Comparison of ENCODE assay signal across 23 cellular contexts in the genomic region with DNA sequence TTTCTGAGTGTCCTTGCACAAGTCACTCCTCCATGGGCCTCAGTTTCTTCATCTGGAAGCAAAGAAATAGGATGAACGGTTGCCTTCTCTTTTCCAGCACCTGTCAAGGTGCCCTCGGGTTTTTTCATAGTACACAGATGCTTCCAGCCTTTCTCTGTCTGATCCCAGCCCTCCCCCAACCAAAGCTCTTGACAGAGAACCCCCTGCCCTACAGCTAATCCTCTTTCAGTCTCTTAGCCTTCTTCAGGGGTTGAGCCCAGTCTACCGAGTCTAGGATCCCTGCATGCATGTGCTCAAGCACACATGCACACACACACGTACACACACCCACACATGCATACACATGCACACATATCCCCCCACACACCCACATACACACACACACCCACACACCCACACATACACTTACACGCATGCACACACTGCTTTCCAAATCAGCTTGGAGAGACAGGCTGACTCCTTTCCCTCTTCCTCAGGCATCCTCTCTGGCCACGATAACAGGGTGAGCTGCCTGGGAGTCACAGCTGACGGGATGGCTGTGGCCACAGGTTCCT. TPM values are rescaled to one million over a fixed set of nuclear protein-coding genes. Genes with fewer than 3 reads are reported as not detected.
A peak's percentile ranks its signal among the peaks of the same experiment; 100 is the strongest.
DNase-seq lines count a peak whose midpoint lies in the region; ATAC-seq, FAIRE-seq and TF ChIP-seq lines count a peak whose summit lies in the region.
"Had no signal": no experiment of that assay in that cellular context is flagged by ENCODE, and none has a peak within 500 bp of the region (broad histone marks: within the 10 kb centered on the region; RNA-seq: fewer than 3 reads in every experiment).

No MANE protein-coding gene starts in this region.

- POLR2A ChIA-PET in HepG2 (lab: Yijun Ruan, JAX) = no interaction called here

- no peak overlapping the region for H2AFZ ChIP-seq in HepG2 (ENCODE audit: low read length)

- H3K4me1 ChIP-seq in HepG2 (ENCODE audit: insufficient read depth, low read length) = peaks cover 16% of the 10 kb centered on the region
- no peaks in the 10 kb centered on the region for H3K4me1 ChIP-seq in right lobe of liver

- H3K9me3 ChIP-seq in HepG2 (ENCODE audit: low read length) (no peaks in the 10 kb centered on the region), right lobe of liver (no peaks in the 10 kb centered on the region)

- H3K36me3 ChIP-seq in HepG2 (replicated peaks in 1 of 2; ENCODE audit: control insufficient read depth in 1 of 2, insufficient read depth in 2 of 2, low read length in 2 of 2) (peaks cover 12 to 38% of the 10 kb centered on the region in 2 experiments), right lobe of liver (no peaks in the 10 kb centered on the region)

- no peak overlapping the region for H3K4me3 ChIP-seq in HepG2 (replicated peaks in 1 of 3; ENCODE audit: insufficient read depth in 1 of 3, low read depth in 2 of 3, low read length in 3 of 3)
- H3K4me3 ChIP-seq in right lobe of liver = no peak overlapping the region

- peaks cover 42% of the 10 kb centered on the region for H3K4me1 Mint-ChIP-seq in nephron progenitor cell
- H3K4me1 Mint-ChIP-seq in Calu3 (ENCODE audit: low read depth, unreplicated experiment) = peaks cover 14% of the 10 kb centered on the region

- H3K27ac Mint-ChIP-seq in nephron progenitor cell (peak overlapping the region; percentile 43), Calu3 (ENCODE audit: unreplicated experiment) (no peak overlapping the region)

- TF ChIP-seq POLR2A in HepG2 (IDR thresholded peaks at IDR 0.05; ENCODE audit: insufficient read depth in 1 of 2, low read depth in 2 of 2, low read length in 2 of 2) (no peak), right lobe of liver (IDR thresholded peaks at IDR 0.05) (no peak), Raji (IDR thresholded peaks at IDR 0.05; ENCODE audit: insufficient read depth, low read depth, low read length) (0 out of 2 replicates have a peak, but pooled peaks have one; percentile 26)

- intact Hi-C loops in HepG2 (cut with micrococcal nuclease; ENCODE audit: unreplicated experiment) = no loop called here
- intact Hi-C loops in right lobe of liver (cut with DNase I) = no loop called here
- intact Hi-C loops in Calu3 (cut with micrococcal nuclease; ENCODE audit: unreplicated experiment) = no loop called here

- H3K4me3 Mint-ChIP-seq in nephron progenitor cell (no peak overlapping the region), Calu3 (ENCODE audit: low read depth, unreplicated experiment) (no peak overlapping the region)
- H3K4me3 Mint-ChIP-seq: CD14-positive monocyte had no signal

- no peak for TF ChIP-seq RAD21 in HepG2 (CRISPR knock-in tag; IDR thresholded peaks at IDR 0.05)

- peaks cover 15% of the 10 kb centered on the region for H3K79me2 ChIP-seq in HepG2 (ENCODE audit: insufficient read depth, low read length)

- no peak overlapping the region for H3K27ac ChIP-seq in HepG2 (ENCODE audit: extremely low read length, insufficient read depth, low read length)
- no peak overlapping the region for H3K27ac ChIP-seq in right lobe of liver

- no peak overlapping the region for H3K4me2 ChIP-seq in HepG2 (ENCODE audit: low read depth, low read length)

- CTCF ChIA-PET in HepG2 (lab: Yijun Ruan, JAX; ENCODE audit: low intra/inter-chr PET ratio, low total read pairs) = no interaction called here
- CTCF ChIA-PET in Calu3 (lab: Charles Lee) = no interaction called here

- no peak for TF ChIP-seq EP300 in HepG2 (IDR thresholded peaks at IDR 0.05; ENCODE audit: low read depth in 2 of 2, low read length in 2 of 2)
- no peak for TF ChIP-seq EP300 in HepG2 (CRISPR knock-in tag; IDR thresholded peaks at IDR 0.05; ENCODE audit: borderline replicate concordance)

- WGBS in HepG2 (ENCODE audit: low lambda C conversion rate) = 92% methylated on average over 7 of the region's 7 CpGs
- 84% methylated on average over 7 of the region's 7 CpGs for WGBS in right lobe of liver (ENCODE audit: insufficient coverage, low coverage, low lambda C conversion rate, missing lambda C conversion rate)

- in situ Hi-C loops in HepG2 (cut with HindIII; ENCODE audit: extremely low pct_ligation_motif_present, low pct_unique_long_range_greater_than_20kb) = no loop called here

- DNase-seq in HepG2 (ENCODE audit: low spot score) (no peak), right lobe of liver (no peak), nephron progenitor cell (no peak), NCI-H2107 treated with DMSO at 0.1 percent for 48 hours (lab: John Stamatoyannopoulos, UW; ENCODE audit: unreplicated experiment) (no peak), Calu3 (no peak)
- no peak for DNase-seq in activated effector memory CD4-positive, alpha-beta T cell treated with Interleukin-2 at 50 U/mL for 16 hours
- DNase-seq: AML-193, DMS79 treated with DMSO at 0.1 percent for 48 hours, H7, KBM-7, NCI-H1092 treated with DMSO at 0.1 percent for 48 hours, NCI-H1436 treated with DMSO at 0.1 percent for 48 hours, NCI-H1930, NCI-H2227 treated with DMSO at 0.1 percent for 48 hours, NCI-H510A, NCI-H748 treated with DMSO at 0.1 percent for 48 hours, Right ventricle myocardium superior, SW 1271 had no signal

- peaks cover 56% of the 10 kb centered on the region for H3K36me3 Mint-ChIP-seq in nephron progenitor cell (ENCODE audit: low read depth)
- peaks cover 22% of the 10 kb centered on the region for H3K36me3 Mint-ChIP-seq in Calu3 (ENCODE audit: insufficient read depth, unreplicated experiment)

- H3K27me3 Mint-ChIP-seq in nephron progenitor cell (ENCODE audit: low read depth, poor library complexity) (peaks cover 3% of the 10 kb centered on the region), Calu3 (ENCODE audit: unreplicated experiment) (peaks cover 17% of the 10 kb centered on the region)

- no peak for FAIRE-seq in HepG2 (lab: Jason Lieb, UNC)
- FAIRE-seq: GM12891, RCC 7860 had no signal

- BruUV-seq in HepG2 (replicated peaks; lab: Mats Ljungman, UMichigan) (no TSS peak), Calu3 (replicated peaks; lab: Mats Ljungman, UMichigan) (no TSS peak)

- H3K9ac ChIP-seq in HepG2 (ENCODE audit: insufficient read depth, low read depth, low read length) = no peak overlapping the region

- no peaks in the 10 kb centered on the region for H3K9me3 Mint-ChIP-seq in nephron progenitor cell
- H3K9me3 Mint-ChIP-seq in Calu3 (ENCODE audit: low read depth, unreplicated experiment) = no peaks in the 10 kb centered on the region
- H3K9me3 Mint-ChIP-seq: CD14-positive monocyte had no signal

- H3K27me3 ChIP-seq in HepG2 (ENCODE audit: control insufficient read depth in 1 of 2, insufficient read depth in 2 of 2, low read length in 2 of 2) = no peaks in the 10 kb centered on the region
- H3K27me3 ChIP-seq in right lobe of liver = no peaks in the 10 kb centered on the region

- ATAC-seq in HepG2 (no peak), right lobe of liver (no peak), GM18520 (IDR thresholded peaks at IDR 0.05; ENCODE audit: unreplicated experiment) (no peak)

- TF ChIP-seq CTCF in HepG2 (CRISPR knock-in tag; IDR thresholded peaks at IDR 0.05) (no peak), right lobe of liver (IDR thresholded peaks at IDR 0.05) (no peak), nephron progenitor cell (IDR thresholded peaks at IDR 0.05) (no peak), Calu3 (IDR thresholded peaks at IDR 0.05; ENCODE audit: unreplicated experiment) (no peak)

- no peaks in the 10 kb centered on the region for H4K20me1 ChIP-seq in HepG2 (ENCODE audit: insufficient read depth, low read length)

RNA-seq across cellular contexts. Expression of gene CDCA3, which starts 4.7 kb away (rescaled TPM):
- total RNA-seq in HepG2 (2016; rRNA removed; fragmentation: Illumina TruSeq; extraction: Trizol) (51.9 and 56.5 TPM in 2 replicates), right lobe of liver (1 to 10 TPM in 4 of 6 experiments, under 1 TPM in 2; 0.62 to 1.7 (median 1.3) TPM), Calu3 (2022) (47.9 and 57.1 TPM in 2 replicates)
- total RNA-seq in HepG2 (2016; cell fraction: cytosol; rRNA removed; fragmentation: Illumina TruSeq; extraction: Trizol; ENCODE audit: low read depth) = 18.2 and 19.1 TPM in 2 replicates
- 50.0 and 55.6 TPM in 2 replicates for total RNA-seq in HepG2 (2016; cell fraction: insoluble cytoplasmic fraction; rRNA removed; fragmentation: Illumina TruSeq; extraction: Trizol)
- total RNA-seq in HepG2 (2016; cell fraction: membrane; rRNA removed; fragmentation: Illumina TruSeq; extraction: Trizol) = 20.4 and 21.6 TPM in 2 replicates
- total RNA-seq in HepG2 (2016; cell fraction: nucleus; rRNA removed; fragmentation: Illumina TruSeq; extraction: Trizol) = 31.7 and 43.0 TPM in 2 replicates
- polyA plus RNA-seq in HepG2 (2011; rRNA removed) = 21.8 and 32.7 TPM in 2 replicates
- polyA plus RNA-seq in HepG2 (2011; cell fraction: cytosol; rRNA removed) = 13.5 and 33.7 TPM in 2 replicates
- 64.2 and 90.2 TPM in 2 replicates for polyA plus RNA-seq in HepG2 (2011; cell fraction: nucleus; rRNA removed)
- 11.7 and 21.3 TPM in 2 replicates for polyA plus RNA-seq in HepG2 (2012)
- polyA plus RNA-seq in HepG2 (2016; cell fraction: cytosol; fragmentation: Illumina TruSeq; extraction: Trizol; ENCODE audit: low read depth) = 16.4 and 16.7 TPM in 2 replicates
- 57.9 and 60.0 TPM in 2 replicates for polyA plus RNA-seq in HepG2 (2016; cell fraction: insoluble cytoplasmic fraction; fragmentation: Illumina TruSeq; extraction: Trizol; ENCODE audit: low read depth)
- 15.5 and 16.6 TPM in 2 replicates for polyA plus RNA-seq in HepG2 (2016; cell fraction: membrane; fragmentation: Illumina TruSeq; extraction: Trizol; ENCODE audit: low read depth)
- polyA plus RNA-seq in HepG2 (2016; cell fraction: nucleus; fragmentation: Illumina TruSeq; extraction: Trizol; ENCODE audit: insufficient read depth, low read depth) = 101 and 114 TPM in 2 replicates
- 37.9 and 93.4 TPM in 2 replicates for polyA minus RNA-seq in HepG2 (2011; rRNA and poly(A)+ RNA removed; ENCODE audit: low replicate concordance)
- 13.8 and 22.5 TPM in 2 replicates for polyA minus RNA-seq in HepG2 (2011; cell fraction: cytosol; rRNA and poly(A)+ RNA removed)
- 19.8 and 31.5 TPM in 2 replicates for polyA minus RNA-seq in HepG2 (2011; cell fraction: nucleus; rRNA and poly(A)+ RNA removed)

RNA-seq across cellular contexts. Expression of gene USP5, which starts 5.6 kb away (rescaled TPM):
- total RNA-seq in HepG2 (2016; rRNA removed; fragmentation: Illumina TruSeq; extraction: Trizol) (53.4 and 56.0 TPM in 2 replicates), right lobe of liver (10 to 100 TPM; 38.2 to 59.5 (median 42.6) TPM), Calu3 (2022) (126 and 128 TPM in 2 replicates)
- total RNA-seq in HepG2 (2016; cell fraction: cytosol; rRNA removed; fragmentation: Illumina TruSeq; extraction: Trizol; ENCODE audit: low read depth) = 5.2 and 5.4 TPM in 2 replicates
- 45.2 and 58.2 TPM in 2 replicates for total RNA-seq in HepG2 (2016; cell fraction: insoluble cytoplasmic fraction; rRNA removed; fragmentation: Illumina TruSeq; extraction: Trizol)
- total RNA-seq in HepG2 (2016; cell fraction: membrane; rRNA removed; fragmentation: Illumina TruSeq; extraction: Trizol) = 10.8 and 12.8 TPM in 2 replicates
- total RNA-seq in HepG2 (2016; cell fraction: nucleus; rRNA removed; fragmentation: Illumina TruSeq; extraction: Trizol) = 32.6 and 33.8 TPM in 2 replicates
- 39.6 and 42.8 TPM in 2 replicates for polyA plus RNA-seq in HepG2 (2011; rRNA removed)
- 27.0 and 32.1 TPM in 2 replicates for polyA plus RNA-seq in HepG2 (2011; cell fraction: cytosol; rRNA removed)
- 68.8 and 89.3 TPM in 2 replicates for polyA plus RNA-seq in HepG2 (2011; cell fraction: nucleus; rRNA removed)
- polyA plus RNA-seq in HepG2 (2012) = 27.9 and 33.1 TPM in 2 replicates
- polyA plus RNA-seq in HepG2 (2016; cell fraction: cytosol; fragmentation: Illumina TruSeq; extraction: Trizol; ENCODE audit: low read depth) = 4.2 and 4.5 TPM in 2 replicates
- 34.9 and 45.9 TPM in 2 replicates for polyA plus RNA-seq in HepG2 (2016; cell fraction: insoluble cytoplasmic fraction; fragmentation: Illumina TruSeq; extraction: Trizol; ENCODE audit: low read depth)
- 7.6 and 9.6 TPM in 2 replicates for polyA plus RNA-seq in HepG2 (2016; cell fraction: membrane; fragmentation: Illumina TruSeq; extraction: Trizol; ENCODE audit: low read depth)
- 58.8 and 61.0 TPM in 2 replicates for polyA plus RNA-seq in HepG2 (2016; cell fraction: nucleus; fragmentation: Illumina TruSeq; extraction: Trizol; ENCODE audit: insufficient read depth, low read depth)
- 91.2 and 159 TPM in 2 replicates for polyA minus RNA-seq in HepG2 (2011; rRNA and poly(A)+ RNA removed; ENCODE audit: low replicate concordance)
- 29.6 and 30.0 TPM in 2 replicates for polyA minus RNA-seq in HepG2 (2011; cell fraction: cytosol; rRNA and poly(A)+ RNA removed)
- polyA minus RNA-seq in HepG2 (2011; cell fraction: nucleus; rRNA and poly(A)+ RNA removed) = 21.5 and 25.2 TPM in 2 replicates

RNA-seq across cellular contexts. Expression of gene GNB3, which starts 5.7 kb away (rescaled TPM):
- total RNA-seq in HepG2 (2016; rRNA removed; fragmentation: Illumina TruSeq; extraction: Trizol) (0.17 and 1.3 TPM in 2 replicates), right lobe of liver (under 1 TPM in 4 of 6 experiments, not detected in 2; 0.17 to 0.51 (median 0.43) TPM), Calu3 (2022) (not detected in 2 replicates)
- 0.26 and 0.30 TPM in 2 replicates for total RNA-seq in HepG2 (2016; cell fraction: cytosol; rRNA removed; fragmentation: Illumina TruSeq; extraction: Trizol; ENCODE audit: low read depth)
- total RNA-seq in HepG2 (2016; cell fraction: insoluble cytoplasmic fraction; rRNA removed; fragmentation: Illumina TruSeq; extraction: Trizol) = 0.15 and 0.84 TPM in 2 replicates
- total RNA-seq in HepG2 (2016; cell fraction: membrane; rRNA removed; fragmentation: Illumina TruSeq; extraction: Trizol) = 0.14 and 0.46 TPM in 2 replicates
- 0.84 and 2.6 TPM in 2 replicates for total RNA-seq in HepG2 (2016; cell fraction: nucleus; rRNA removed; fragmentation: Illumina TruSeq; extraction: Trizol)
- 3.6 and 3.8 TPM in 2 replicates for polyA plus RNA-seq in HepG2 (2011; rRNA removed)
- 0.58 and 1.0 TPM in 2 replicates for polyA plus RNA-seq in HepG2 (2011; cell fraction: cytosol; rRNA removed)
- polyA plus RNA-seq in HepG2 (2011; cell fraction: nucleus; rRNA removed) = 31.0 and 48.1 TPM in 2 replicates
- polyA plus RNA-seq in HepG2 (2012) = 1.9 and 2.1 TPM in 2 replicates
- 0.17 and 0.24 TPM in 2 replicates for polyA plus RNA-seq in HepG2 (2016; cell fraction: cytosol; fragmentation: Illumina TruSeq; extraction: Trizol; ENCODE audit: low read depth)
- 0.56 and 0.57 TPM in 2 replicates for polyA plus RNA-seq in HepG2 (2016; cell fraction: insoluble cytoplasmic fraction; fragmentation: Illumina TruSeq; extraction: Trizol; ENCODE audit: low read depth)
- polyA plus RNA-seq in HepG2 (2016; cell fraction: membrane; fragmentation: Illumina TruSeq; extraction: Trizol; ENCODE audit: low read depth) = 0.18 and 0.34 TPM in 2 replicates
- 9.0 and 13.6 TPM in 2 replicates for polyA plus RNA-seq in HepG2 (2016; cell fraction: nucleus; fragmentation: Illumina TruSeq; extraction: Trizol; ENCODE audit: insufficient read depth, low read depth)
- 0.07 and 2.9 TPM in 2 replicates for polyA minus RNA-seq in HepG2 (2011; rRNA and poly(A)+ RNA removed; ENCODE audit: low replicate concordance)
- not detected in 2 replicates for polyA minus RNA-seq in HepG2 (2011; cell fraction: cytosol; rRNA and poly(A)+ RNA removed)
- polyA minus RNA-seq in HepG2 (2011; cell fraction: nucleus; rRNA and poly(A)+ RNA removed) = 8.1 and 8.2 TPM in 2 replicates
- polyA plus RNA-seq: CD14-positive monocyte had no signal

RNA-seq across cellular contexts. Expression of gene P3H3, which starts 18.2 kb away (rescaled TPM):
- 7.9 and 20.5 TPM in 2 replicates for total RNA-seq in HepG2 (2016; rRNA removed; fragmentation: Illumina TruSeq; extraction: Trizol)
- 14.4 and 19.9 TPM in 2 replicates for total RNA-seq in HepG2 (2016; cell fraction: cytosol; rRNA removed; fragmentation: Illumina TruSeq; extraction: Trizol; ENCODE audit: low read depth)
- 6.3 and 20.7 TPM in 2 replicates for total RNA-seq in HepG2 (2016; cell fraction: insoluble cytoplasmic fraction; rRNA removed; fragmentation: Illumina TruSeq; extraction: Trizol)
- 5.4 and 5.7 TPM in 2 replicates for total RNA-seq in HepG2 (2016; cell fraction: membrane; rRNA removed; fragmentation: Illumina TruSeq; extraction: Trizol)
- 23.7 and 28.0 TPM in 2 replicates for total RNA-seq in HepG2 (2016; cell fraction: nucleus; rRNA removed; fragmentation: Illumina TruSeq; extraction: Trizol)
- polyA plus RNA-seq in HepG2 (2011; rRNA removed) = 20.1 and 21.1 TPM in 2 replicates
- polyA plus RNA-seq in HepG2 (2011; cell fraction: cytosol; rRNA removed) = 12.3 and 21.8 TPM in 2 replicates
- 72.0 and 79.4 TPM in 2 replicates for polyA plus RNA-seq in HepG2 (2011; cell fraction: nucleus; rRNA removed)
- polyA plus RNA-seq in HepG2 (2012) = 20.2 and 27.2 TPM in 2 replicates
- polyA plus RNA-seq in HepG2 (2016; cell fraction: cytosol; fragmentation: Illumina TruSeq; extraction: Trizol; ENCODE audit: low read depth) = 1.8 and 2.1 TPM in 2 replicates
- polyA plus RNA-seq in HepG2 (2016; cell fraction: insoluble cytoplasmic fraction; fragmentation: Illumina TruSeq; extraction: Trizol; ENCODE audit: low read depth) = 8.0 and 10.2 TPM in 2 replicates
- polyA plus RNA-seq in HepG2 (2016; cell fraction: membrane; fragmentation: Illumina TruSeq; extraction: Trizol; ENCODE audit: low read depth) = 3.0 and 3.3 TPM in 2 replicates
- polyA plus RNA-seq in HepG2 (2016; cell fraction: nucleus; fragmentation: Illumina TruSeq; extraction: Trizol; ENCODE audit: insufficient read depth, low read depth) = 52.6 and 56.5 TPM in 2 replicates
- polyA minus RNA-seq in HepG2 (2011; rRNA and poly(A)+ RNA removed; ENCODE audit: low replicate concordance) = 0.12 and 24.7 TPM in 2 replicates
- 10.2 and 13.7 TPM in 2 replicates for polyA minus RNA-seq in HepG2 (2011; cell fraction: cytosol; rRNA and poly(A)+ RNA removed)
- polyA minus RNA-seq in HepG2 (2011; cell fraction: nucleus; rRNA and poly(A)+ RNA removed) = 19.1 and 20.3 TPM in 2 replicates
- total RNA-seq in right lobe of liver = 1 to 10 TPM in 5 of 6 experiments, under 1 TPM in 1; 0.98 to 2.1 (median 1.5) TPM
- total RNA-seq in Calu3 (2022) = 0.45 and 0.56 TPM in 2 replicates
- polyA plus RNA-seq: CD14-positive monocyte had no signal

RNA-seq across cellular contexts. Expression of gene TPI1, which starts 20.9 kb away (rescaled TPM):
- total RNA-seq in HepG2 (2016; rRNA removed; fragmentation: Illumina TruSeq; extraction: Trizol) = 945 and 1,237 TPM in 2 replicates
- 140 and 155 TPM in 2 replicates for total RNA-seq in HepG2 (2016; cell fraction: cytosol; rRNA removed; fragmentation: Illumina TruSeq; extraction: Trizol; ENCODE audit: low read depth)
- total RNA-seq in HepG2 (2016; cell fraction: insoluble cytoplasmic fraction; rRNA removed; fragmentation: Illumina TruSeq; extraction: Trizol) = 973 and 1,308 TPM in 2 replicates
- 225 and 227 TPM in 2 replicates for total RNA-seq in HepG2 (2016; cell fraction: membrane; rRNA removed; fragmentation: Illumina TruSeq; extraction: Trizol)
- 304 and 321 TPM in 2 replicates for total RNA-seq in HepG2 (2016; cell fraction: nucleus; rRNA removed; fragmentation: Illumina TruSeq; extraction: Trizol)
- 2,303 and 2,535 TPM in 2 replicates for polyA plus RNA-seq in HepG2 (2011; rRNA removed)
- polyA plus RNA-seq in HepG2 (2011; cell fraction: cytosol; rRNA removed) = 2,411 and 2,863 TPM in 2 replicates
- 791 and 898 TPM in 2 replicates for polyA plus RNA-seq in HepG2 (2011; cell fraction: nucleus; rRNA removed)
- 761 and 831 TPM in 2 replicates for polyA plus RNA-seq in HepG2 (2012)
- polyA plus RNA-seq in HepG2 (2016; cell fraction: cytosol; fragmentation: Illumina TruSeq; extraction: Trizol; ENCODE audit: low read depth) = 144 and 145 TPM in 2 replicates
- 1,111 and 1,213 TPM in 2 replicates for polyA plus RNA-seq in HepG2 (2016; cell fraction: insoluble cytoplasmic fraction; fragmentation: Illumina TruSeq; extraction: Trizol; ENCODE audit: low read depth)
- polyA plus RNA-seq in HepG2 (2016; cell fraction: membrane; fragmentation: Illumina TruSeq; extraction: Trizol; ENCODE audit: low read depth) = 192 and 205 TPM in 2 replicates
- polyA plus RNA-seq in HepG2 (2016; cell fraction: nucleus; fragmentation: Illumina TruSeq; extraction: Trizol; ENCODE audit: insufficient read depth, low read depth) = 439 and 458 TPM in 2 replicates
- 3,388 and 3,474 TPM in 2 replicates for polyA minus RNA-seq in HepG2 (2011; rRNA and poly(A)+ RNA removed; ENCODE audit: low replicate concordance)
- polyA minus RNA-seq in HepG2 (2011; cell fraction: cytosol; rRNA and poly(A)+ RNA removed) = 607 and 618 TPM in 2 replicates
- 242 and 287 TPM in 2 replicates for polyA minus RNA-seq in HepG2 (2011; cell fraction: nucleus; rRNA and poly(A)+ RNA removed)
- 100 to 1,000 TPM; 265 to 400 (median 331) TPM for total RNA-seq in right lobe of liver
- 608 and 639 TPM in 2 replicates for total RNA-seq in Calu3 (2022)

Comparison
In these comparisons a context has a peak if more than half of its experiments do, and no peak if none do; other contexts are left out.
1. RNA of gene CDCA3, which starts 4.7 kb away (total RNA-seq): 47.9 to 57.1 TPM in Calu3 and 18.2 to 56.5 TPM in HepG2; 0.62 to 1.7 TPM in right lobe of liver; every median in the first group is over 4 times any median in the second.